In genomic region chr6:40972190-40972589, GRCh38 we compare ENCODE assay signal across 27 cellular contexts.
"Had no signal": no experiment of that assay in that cellular context is flagged by ENCODE, and none has a peak within 500 bp of the region (broad histone marks: within the 10 kb centered on the region; RNA-seq: fewer than 3 reads in every experiment).

No MANE protein-coding gene starts in this region.

- H3K4me1 ChIP-seq: stomach, suprapubic skin, testis, thyroid gland, tibial artery, tibial nerve, transverse colon, upper lobe of left lung, upper lobe of right lung, uterus, vagina had no signal

- FAIRE-seq: urothelium cell line had no signal

- H3K4me3 ChIP-seq: stomach, suprapubic skin, testis, thoracic aorta, thyroid gland, tibial artery, tibial nerve, transverse colon, upper lobe of left lung, upper lobe of right lung, uterus, vagina had no signal

- H3K9me3 ChIP-seq: stomach, suprapubic skin, testis, thoracic aorta, thyroid gland, tibial artery, transverse colon, upper lobe of left lung, upper lobe of right lung, uterus, vagina had no signal

- H3K27me3 ChIP-seq: stomach, suprapubic skin, testis, thyroid gland, tibial artery, tibial nerve, upper lobe of left lung, upper lobe of right lung, uterus, vagina had no signal

- ATAC-seq: stimulated activated effector memory CD8-positive, alpha-beta T cell treated with anti-CD3 and anti-CD28 coated beads, Interleukin-12 subunit alpha, Interleukin-12 subunit beta, amount 100 ng/mL, for 72 hours; stimulated activated memory B cell treated with anti-CD40 and anti-IgM and Interleukin-4, amounts not matched to agents 10 μg/mL and 1 μg/mL and 100 μg/mL, for 72 hours; stimulated activated naive B cell treated with anti-CD40 and anti-IgM and Interleukin-4, amounts not matched to agents 10 μg/mL and 1 μg/mL and 100 μg/mL, for 72 hours; stimulated activated naive CD8-positive, alpha-beta T cell treated with anti-CD3 and anti-CD28 coated beads, Interleukin-15, amount 100 ng/mL, for 72 hours; stimulated activated naive CD8-positive, alpha-beta T cell treated with anti-CD3 and anti-CD28 coated beads, Interleukin-15, Interleukin-2, amounts not matched to agents 100 U/mL and 50 U/mL, for 24 hours; upper lobe of right lung had no signal

- DNase-seq: stimulated activated CD4-positive, alpha-beta T cell treated with anti-CD3 and anti-CD28 coated beads, Interleukin-2, amount 100 ng/mL, for 48 hours; stimulated activated CD4-positive, alpha-beta T cell treated with anti-CD3 and anti-CD28 coated beads, Interleukin-4, amount 100 ng/mL, for 1 hour; stimulated activated CD4-positive, alpha-beta T cell treated with anti-CD3 and anti-CD28 coated beads, Interleukin-4, amount 100 ng/mL, for 24 hours; stimulated activated CD4-positive, alpha-beta T cell treated with anti-CD3 and anti-CD28 coated beads, Interleukin-4, amount 100 ng/mL, for 4 hours; stimulated activated CD8-positive, alpha-beta memory T cell treated with anti-CD3 and anti-CD28 coated beads, Interleukin-4, amount 100 ng/mL, for 48 hours; stimulated activated naive B cell treated with anti-CD40 and anti-IgM and Interleukin-4, amounts not matched to agents 10 μg/mL and 1 μg/mL and 100 μg/mL, for 72 hours; stimulated activated naive CD4-positive, alpha-beta T cell; stimulated activated naive CD4-positive, alpha-beta T cell treated with Interleukin-2 at 50 U/mL for 16 hours; stimulated activated naive CD8-positive, alpha-beta T cell treated with anti-CD3 and anti-CD28 coated beads, Interleukin-15, amount 100 ng/mL, for 72 hours; stimulated activated naive CD8-positive, alpha-beta T cell treated with anti-CD3 and anti-CD28 coated beads, Interleukin-15, Interleukin-2, amounts not matched to agents 100 U/mL and 50 U/mL, for 24 hours; stomach; substantia nigra; testis; thyroid gland; tibial artery; transverse colon; trophoblast cell; upper lobe of left lung; upper lobe of right lung; uterus had no signal

- H3K27ac ChIP-seq: stomach, suprapubic skin, testis, thoracic aorta, thyroid gland, tibial artery, tibial nerve, transverse colon, upper lobe of left lung, upper lobe of right lung, uterus, vagina had no signal

- H3K36me3 ChIP-seq: stomach, suprapubic skin, thoracic aorta, thyroid gland, tibial artery, tibial nerve, transverse colon, upper lobe of left lung, upper lobe of right lung, uterus, vagina had no signal
